Comparison of ENCODE assay signal across 6 cellular contexts in genomic region chr17:21713631-21714030, GRCh38. TPM values are rescaled to one million over a fixed set of nuclear protein-coding genes. Genes with fewer than 3 reads are reported as not detected.
"Had no signal": no experiment of that assay in that cellular context is flagged by ENCODE, and none has a peak within 500 bp of the region (broad histone marks: within the 10 kb centered on the region; RNA-seq: fewer than 3 reads in every experiment).

No MANE protein-coding gene starts in this region.

RNA-seq across cellular contexts. Expression of gene KCNJ18, which starts 21.3 kb away (rescaled TPM):
- total RNA-seq: GM23248, H7, HepG2, HFFc6, HT1080 had no signal
- polyA plus RNA-seq: GM23248, HepG2, IgD-negative memory B cell had no signal
